Comparison of ENCODE assay signal across 37 cellular contexts in the genomic region with DNA sequence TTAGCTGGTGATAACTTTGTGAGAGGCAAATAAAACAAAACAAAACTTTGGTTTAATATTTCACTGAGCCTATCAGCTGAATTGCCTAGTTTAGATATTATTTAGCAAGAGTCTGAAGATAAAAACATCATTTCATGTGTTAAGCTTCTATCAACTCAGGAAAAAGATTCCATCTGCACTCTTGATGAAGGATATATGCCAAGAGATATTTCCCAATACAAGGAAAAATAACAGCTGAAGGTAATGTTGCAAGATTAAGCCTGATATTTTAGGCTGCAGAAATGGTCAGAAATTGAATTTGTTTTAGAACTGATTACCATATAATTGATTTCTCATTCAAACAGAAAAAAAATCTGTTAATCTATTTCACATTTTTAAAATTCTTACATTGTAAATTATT.
"Had no signal": no experiment of that assay in that cellular context is flagged by ENCODE, and none has a peak within 500 bp of the region (broad histone marks: within the 10 kb centered on the region; RNA-seq: fewer than 3 reads in every experiment).

No MANE protein-coding gene starts in this region.

- H3K27me3 ChIP-seq: body of pancreas, brain microvascular endothelial cell, breast epithelium had no signal

- H3K36me3 Mint-ChIP-seq: activated CD4-positive, alpha-beta memory T cell treated with anti-CD3 and anti-CD28 coated beads for 36 hours; activated naive CD4-positive, alpha-beta T cell treated with anti-CD3 and anti-CD28 coated beads, Interleukin-2, amount 10 ng/mL, durations not matched to agents 7 days and 5 days; activated naive CD4-positive, alpha-beta T cell treated with anti-CD3 and anti-CD28 coated beads, Interleukin-2, amount 50 U/mL, for 24 hours; activated naive CD8-positive, alpha-beta T cell; activated naive CD8-positive, alpha-beta T cell treated with anti-CD3 and anti-CD28 coated beads, Interleukin-2, amount 10 ng/mL, durations not matched to agents 7 days and 5 days had no signal

- H3K4me3 Mint-ChIP-seq: activated B cell treated with CpG ODN at 0.5 μM for 24 hours; activated CD4-positive, alpha-beta memory T cell treated with anti-CD3 and anti-CD28 coated beads for 36 hours; activated CD4-positive, alpha-beta T cell treated with anti-CD3 and anti-CD28 coated beads, Interleukin-2, amount 10 ng/mL, durations not matched to agents 24 days and 14 days; activated CD8-positive, alpha-beta T cell treated with anti-CD3 and anti-CD28 coated beads for 36 hours; activated naive CD4-positive, alpha-beta T cell treated with anti-CD3 and anti-CD28 coated beads, Interleukin-2, amount 10 ng/mL, durations not matched to agents 7 days and 5 days; activated naive CD4-positive, alpha-beta T cell treated with anti-CD3 and anti-CD28 coated beads, Interleukin-2, amount 50 U/mL, for 24 hours; activated naive CD8-positive, alpha-beta T cell; activated naive CD8-positive, alpha-beta T cell treated with anti-CD3 and anti-CD28 coated beads, Interleukin-2, amount 10 ng/mL, durations not matched to agents 7 days and 5 days; activated naive CD8-positive, alpha-beta T cell treated with anti-CD3 and anti-CD28 coated beads, Interleukin-2, amount 50 U/mL, for 24 hours; activated T-cell treated with anti-CD3 and anti-CD28 coated beads, Interleukin-2, amount 50 U/mL, for 4 hours; activated T-cell treated with anti-CD3 and anti-CD28 coated beads, Interleukin-2, amount 50 U/mL, for 72 hours; activated T-helper 1 cell treated with anti-CD3 and anti-CD28 coated beads, Interleukin-12 subunit alpha, Interleukin-12 subunit beta, Interleukin-2, Interleukin-4 antibody, amounts not matched to agents 30 ng/mL and 10 ng/mL and 1 ng/mL, durations not matched to agents 14 hours and 24 hours and 36 hours; T-helper 1 cell treated with Interleukin-12 subunit alpha and Interleukin-12 subunit beta and Interleukin-4 antibody, amounts not matched to agents 30 μg/mL and 1 μg/mL, for 36 hours; T-helper 2 cell treated with Interferon-gamma antibody and Interleukin-4, amounts not matched to agents 5 μg/mL and 100 μg/mL, for 36 hours had no signal

- DNase-seq: activated B cell treated with CpG ODN at 0.5 μM for 24 hours; activated CD4-positive, alpha-beta memory T cell treated with anti-CD3 and anti-CD28 coated beads for 36 hours; activated CD4-positive, alpha-beta T cell treated with anti-CD3 and anti-CD28 coated beads for 4 hours; activated CD4-positive, alpha-beta T cell treated with anti-CD3 and anti-CD28 coated beads, Interleukin-2, amount 10 ng/mL, durations not matched to agents 24 days and 14 days; activated CD4-positive, alpha-beta T cell treated with anti-CD3 and anti-CD28 coated beads, Interleukin-2, amount 50 U/mL, for 1 hour; activated CD4-positive, alpha-beta T cell treated with anti-CD3 and anti-CD28 coated beads, Interleukin-2, amount 50 U/mL, for 4 hours; activated CD4-positive, CD25-positive, alpha-beta regulatory T cell treated with anti-CD3 and anti-CD28 coated beads, Interleukin-2, amount 50 U/mL, for 72 hours; activated CD8-positive, alpha-beta memory T cell treated with anti-CD3 and anti-CD28 coated beads, Interleukin-2, amount 50 U/mL, for 4 hours; activated CD8-positive, alpha-beta T cell treated with anti-CD3 and anti-CD28 coated beads for 36 hours; activated effector memory CD4-positive, alpha-beta T cell treated with Interleukin-2 at 50 U/mL for 16 hours; activated gamma-delta T cell; activated naive CD4-positive, alpha-beta T cell treated with anti-CD3 and anti-CD28 coated beads, Interleukin-2, amount 10 ng/mL, durations not matched to agents 7 days and 5 days; activated naive CD4-positive, alpha-beta T cell treated with Interleukin-2 at 50 U/mL for 16 hours; activated naive CD8-positive, alpha-beta T cell treated with anti-CD3 and anti-CD28 coated beads, Interleukin-2, amount 10 ng/mL, durations not matched to agents 7 days and 5 days; activated naive CD8-positive, alpha-beta T cell treated with anti-CD3 and anti-CD28 coated beads, Interleukin-2, amount 50 U/mL, for 24 hours; activated T-cell treated with anti-CD3 and anti-CD28 coated beads for 4 hours; activated T-cell treated with anti-CD3 and anti-CD28 coated beads, Interleukin-2, amount 50 U/mL, for 1 hour; activated T-cell treated with anti-CD3 and anti-CD28 coated beads, Interleukin-2, amount 50 U/mL, for 4 hours; activated T-cell treated with anti-CD3 and anti-CD28 coated beads, Interleukin-2, amount 50 U/mL, for 72 hours; amniotic stem cell; aorta; body of pancreas; brain microvascular endothelial cell; central memory CD4-positive, alpha-beta T cell; T-helper 1 cell; T-helper 2 cell; T-helper 9 cell had no signal

- H3K27me3 Mint-ChIP-seq: activated B cell treated with CpG ODN at 0.5 μM for 24 hours; activated CD4-positive, alpha-beta memory T cell treated with anti-CD3 and anti-CD28 coated beads for 36 hours; activated CD4-positive, alpha-beta T cell treated with anti-CD3 and anti-CD28 coated beads, Interleukin-2, amount 10 ng/mL, durations not matched to agents 24 days and 14 days; activated CD8-positive, alpha-beta T cell treated with anti-CD3 and anti-CD28 coated beads for 36 hours; activated naive CD4-positive, alpha-beta T cell treated with anti-CD3 and anti-CD28 coated beads, Interleukin-2, amount 10 ng/mL, durations not matched to agents 7 days and 5 days; activated naive CD4-positive, alpha-beta T cell treated with anti-CD3 and anti-CD28 coated beads, Interleukin-2, amount 50 U/mL, for 24 hours; activated naive CD8-positive, alpha-beta T cell; activated naive CD8-positive, alpha-beta T cell treated with anti-CD3 and anti-CD28 coated beads, Interleukin-2, amount 10 ng/mL, durations not matched to agents 7 days and 5 days; activated naive CD8-positive, alpha-beta T cell treated with anti-CD3 and anti-CD28 coated beads, Interleukin-2, amount 50 U/mL, for 24 hours had no signal

- H3K9me3 Mint-ChIP-seq: activated CD4-positive, alpha-beta T cell treated with anti-CD3 and anti-CD28 coated beads, Interleukin-2, amount 10 ng/mL, durations not matched to agents 24 days and 14 days; activated naive CD4-positive, alpha-beta T cell treated with anti-CD3 and anti-CD28 coated beads, Interleukin-2, amount 50 U/mL, for 24 hours had no signal

- H3K9me3 ChIP-seq: body of pancreas, breast epithelium had no signal

- H3K27ac Mint-ChIP-seq: activated B cell treated with CpG ODN at 0.5 μM for 24 hours; activated CD4-positive, alpha-beta memory T cell treated with anti-CD3 and anti-CD28 coated beads for 36 hours; activated CD4-positive, alpha-beta T cell treated with anti-CD3 and anti-CD28 coated beads, Interleukin-2, amount 10 ng/mL, durations not matched to agents 24 days and 14 days; activated CD8-positive, alpha-beta T cell treated with anti-CD3 and anti-CD28 coated beads for 36 hours; activated naive CD4-positive, alpha-beta T cell treated with anti-CD3 and anti-CD28 coated beads, Interleukin-2, amount 10 ng/mL, durations not matched to agents 7 days and 5 days; activated naive CD4-positive, alpha-beta T cell treated with anti-CD3 and anti-CD28 coated beads, Interleukin-2, amount 50 U/mL, for 24 hours; activated naive CD8-positive, alpha-beta T cell; activated naive CD8-positive, alpha-beta T cell treated with anti-CD3 and anti-CD28 coated beads, Interleukin-2, amount 10 ng/mL, durations not matched to agents 7 days and 5 days; activated naive CD8-positive, alpha-beta T cell treated with anti-CD3 and anti-CD28 coated beads, Interleukin-2, amount 50 U/mL, for 24 hours; activated T-cell treated with anti-CD3 and anti-CD28 coated beads, Interleukin-2, amount 50 U/mL, for 72 hours; activated T-helper 1 cell treated with anti-CD3 and anti-CD28 coated beads, Interleukin-12 subunit alpha, Interleukin-12 subunit beta, Interleukin-2, Interleukin-4 antibody, amounts not matched to agents 30 ng/mL and 10 ng/mL and 1 ng/mL, durations not matched to agents 14 hours and 24 hours and 36 hours; activated T-helper 2 cell treated with anti-CD3 and anti-CD28 coated beads, Interferon-gamma antibody, Interleukin-2, Interleukin-4, amounts not matched to agents 10 μg/mL and 5 μg/mL and 100 μg/mL, durations not matched to agents 14 hours and 24 hours and 36 hours; T-helper 1 cell treated with Interleukin-12 subunit alpha and Interleukin-12 subunit beta and Interleukin-4 antibody, amounts not matched to agents 30 μg/mL and 1 μg/mL, for 36 hours; T-helper 2 cell treated with Interferon-gamma antibody and Interleukin-4, amounts not matched to agents 5 μg/mL and 100 μg/mL, for 36 hours had no signal

- ATAC-seq: activated CD8-positive, alpha-beta T cell treated with anti-CD3 and anti-CD28 coated beads for 36 hours; activated naive CD8-positive, alpha-beta T cell treated with anti-CD3 and anti-CD28 coated beads, Interleukin-2, amount 50 U/mL, for 24 hours; activated T-cell treated with anti-CD3 and anti-CD28 coated beads, Interleukin-2, amount 50 U/mL, for 4 hours; activated T-cell treated with anti-CD3 and anti-CD28 coated beads, Interleukin-2, amount 50 U/mL, for 72 hours; body of pancreas had no signal

- H3K4me3 ChIP-seq: body of pancreas, breast epithelium had no signal

- H3K4me1 Mint-ChIP-seq: activated B cell treated with CpG ODN at 0.5 μM for 24 hours; activated CD4-positive, alpha-beta T cell treated with anti-CD3 and anti-CD28 coated beads, Interleukin-2, amount 10 ng/mL, durations not matched to agents 24 days and 14 days; activated naive CD4-positive, alpha-beta T cell treated with anti-CD3 and anti-CD28 coated beads, Interleukin-2, amount 10 ng/mL, durations not matched to agents 7 days and 5 days; activated naive CD4-positive, alpha-beta T cell treated with anti-CD3 and anti-CD28 coated beads, Interleukin-2, amount 50 U/mL, for 24 hours; activated naive CD8-positive, alpha-beta T cell treated with anti-CD3 and anti-CD28 coated beads, Interleukin-2, amount 10 ng/mL, durations not matched to agents 7 days and 5 days; activated naive CD8-positive, alpha-beta T cell treated with anti-CD3 and anti-CD28 coated beads, Interleukin-2, amount 50 U/mL, for 24 hours had no signal

- H3K27ac ChIP-seq: body of pancreas, brain microvascular endothelial cell, breast epithelium, VCaP had no signal

- H3K36me3 ChIP-seq: brain microvascular endothelial cell, breast epithelium had no signal

- FAIRE-seq: astrocyte, TTC549 had no signal

- H3K4me1 ChIP-seq: body of pancreas, breast epithelium had no signal
